ENCODE assay signal across 1 cellular context in genomic region chr6:49462927-49463611, GRCh38.
TF ChIP-seq lines count a peak whose summit lies in the region.

Gene CENPQ (plus strand): TSS chr6:49463370. CDS start chr6:49470177, 6,807 bp downstream.
Gene MMUT (minus strand): TSS chr6:49463253. CDS start chr6:49459466, 3,787 bp downstream.

TF ChIP-seq in HepG2, 621 proteins besides CTCF, POLR2A, EP300 and RAD21 (continued from another document and continues in another):
- TF ChIP-seq ATF4 (CRISPR knock-in tag; IDR thresholded peaks at IDR 0.05) (peak in 1 of 2 experiments; percentile 53; a peak in 1 of 4 replicates), TCF7L2 (IDR thresholded peaks at IDR 0.05; ENCODE audit: low read depth, low read length) (no peak), CREB3 (CRISPR knock-in tag; IDR thresholded peaks at IDR 0.05) (no peak), ZNF569 (CRISPR knock-in tag; IDR thresholded peaks at IDR 0.05; ENCODE audit: borderline replicate concordance) (no peak), ZNF33B (CRISPR knock-in tag; IDR thresholded peaks at IDR 0.05) (no peak), NFAT5 (CRISPR knock-in tag; IDR thresholded peaks at IDR 0.05) (no peak), RXRA (CRISPR knock-in tag; IDR thresholded peaks at IDR 0.05) (peak; percentile 63; the same call in 1 of the 2 replicates), ZNF142 (CRISPR knock-in tag; IDR thresholded peaks at IDR 0.05) (peak; percentile 37; the same call in 1 of the 2 replicates), NFRKB (IDR thresholded peaks at IDR 0.05) (0 out of 2 replicates have a peak, but pooled peaks have one; percentile 3), ZNF687 (CRISPR knock-in tag; IDR thresholded peaks at IDR 0.05) (peak; percentile 90), ZNF652 (CRISPR knock-in tag; IDR thresholded peaks at IDR 0.05; ENCODE audit: borderline replicate concordance, low read depth) (peak; percentile 20; the same call in 1 of the 2 replicates), ZZZ3 (CRISPR knock-in tag; IDR thresholded peaks at IDR 0.05; ENCODE audit: borderline replicate concordance) (peak; percentile 95), ZMAT3 (CRISPR knock-in tag; conservative IDR thresholded peaks at IDR 0.05) (peak; percentile 52; the same call in 1 of the 2 replicates), ZNF614 (CRISPR knock-in tag; IDR thresholded peaks at IDR 0.05; ENCODE audit: borderline replicate concordance) (peak; percentile 58; the same call in 1 of the 2 replicates), HIVEP1 (CRISPR knock-in tag; IDR thresholded peaks at IDR 0.05) (peak; percentile 90), BATF2 (CRISPR knock-in tag; IDR thresholded peaks at IDR 0.05) (no peak), ZBTB44 (CRISPR knock-in tag; IDR thresholded peaks at IDR 0.05) (no peak), ZNF276 (CRISPR knock-in tag; IDR thresholded peaks at IDR 0.05; ENCODE audit: low read depth) (peak; percentile 81; the same call in 1 of the 2 replicates), MXD3 (CRISPR knock-in tag; IDR thresholded peaks at IDR 0.05) (peak; percentile 68), ARNT (IDR thresholded peaks at IDR 0.05) (no peak), PHF5A (CRISPR knock-in tag; IDR thresholded peaks at IDR 0.05; ENCODE audit: low read depth, unreplicated experiment) (peak; percentile 60), ZNF280B (CRISPR knock-in tag; IDR thresholded peaks at IDR 0.05; ENCODE audit: borderline replicate concordance) (no peak; the same call in 1 of the 2 replicates)
